Comparison of ENCODE assay signal across 11 cellular contexts in genomic region chrX:136214551-136214950, GRCh38. TPM values are rescaled to one million over a fixed set of nuclear protein-coding genes. Genes with fewer than 3 reads are reported as not detected.
DNase-seq lines count a peak whose midpoint lies in the region; ATAC-seq, FAIRE-seq and TF ChIP-seq lines count a peak whose summit lies in the region.
"Had no signal": no experiment of that assay in that cellular context is flagged by ENCODE, and none has a peak within 500 bp of the region (broad histone marks: within the 10 kb centered on the region; RNA-seq: fewer than 3 reads in every experiment).

No MANE protein-coding gene starts in this region.

- H3K36me3 ChIP-seq in HEK293 (ENCODE audit: control insufficient read depth in 2 of 2, insufficient read depth in 1 of 2, low read length in 2 of 2) (peaks cover 3 to 44% of the 10 kb centered on the region in 2 experiments), astrocyte (ENCODE audit: insufficient read depth, low read length) (peaks cover 12% of the 10 kb centered on the region), tibial artery (peaks cover 5 to 9% (median 8%) of the 10 kb centered on the region in 3 donors)

- DNase-seq in astrocyte (ENCODE audit: low read depth) (peak; percentile 83), left kidney (ENCODE audit: low read depth, low spot score) (peak; percentile 12), tibial artery (no peak)
- no peak for DNase-seq in activated CD4-positive, alpha-beta T cell treated with anti-CD3 and anti-CD28 coated beads for 4 hours
- no peak for DNase-seq in activated T-cell treated with anti-CD3 and anti-CD28 coated beads, Interleukin-2, amount 50 U/mL, for 72 hours
- no peak for DNase-seq in NK-92 treated with Interleukin-12 subunit alpha and Interleukin-12 subunit beta, amount 100 ng/mL, for 24 hours (lab: John Stamatoyannopoulos, UW)
- DNase-seq: hippocampal formation, posterior cingulate gyrus had no signal

- no peaks in the 10 kb centered on the region for H3K9me3 ChIP-seq in HEK293 (ENCODE audit: control insufficient read depth, insufficient read depth, low read depth, low read length)
- no peaks in the 10 kb centered on the region for H3K9me3 ChIP-seq in astrocyte (ENCODE audit: insufficient read depth, low read depth, low read length)
- H3K9me3 ChIP-seq in tibial artery, result no peaks in the 10 kb centered on the region

- no peak overlapping the region for H3K4me3 Mint-ChIP-seq in astrocyte (ENCODE audit: unreplicated experiment)
- H3K4me3 Mint-ChIP-seq in activated T-cell treated with anti-CD3 and anti-CD28 coated beads, Interleukin-2, amount 50 U/mL, for 72 hours, result no peak overlapping the region

- peak; percentile 100 for FAIRE-seq in astrocyte (lab: Jason Lieb, UNC)
- FAIRE-seq: GM12878 had no signal

- H3K79me2 ChIP-seq in astrocyte (ENCODE audit: insufficient read depth, low read length), result no peaks in the 10 kb centered on the region

- H3K27me3 ChIP-seq in astrocyte (ENCODE audit: insufficient read depth, low read length) (no peaks in the 10 kb centered on the region), tibial artery (no peaks in the 10 kb centered on the region)

- H3K4me3 ChIP-seq in HEK293 (ENCODE audit: low read depth, low read length) (no peak overlapping the region), astrocyte (ENCODE audit: insufficient read depth, low read depth, low read length) (no peak overlapping the region), tibial artery (no peak overlapping the region)
- H3K4me3 ChIP-seq: GM12878 had no signal

- no peak overlapping the region for H2AFZ ChIP-seq in astrocyte (ENCODE audit: low read depth, low read length)

- POLR2A ChIA-PET in HEK293 (lab: Yijun Ruan, JAX), result interaction anchor here (0.6 kb wide), 2 partner anchors 82 to 156 kb away, joined by 5 to 6 read pairs; no protein-coding TSS in a partner anchor

- H3K27ac ChIP-seq in HEK293 (ENCODE audit: extremely low read depth, low read depth, low read length) (no peak overlapping the region), astrocyte (ENCODE audit: low read depth, low read length) (peak overlapping the region; percentile 73), tibial artery (peak overlapping the region; percentile 54 to 81)

- H3K9me3 Mint-ChIP-seq in astrocyte (ENCODE audit: unreplicated experiment), result peaks cover 2% of the 10 kb centered on the region
- H3K9me3 Mint-ChIP-seq in activated T-cell treated with anti-CD3 and anti-CD28 coated beads, Interleukin-2, amount 50 U/mL, for 72 hours, result no peaks in the 10 kb centered on the region
- H3K9me3 Mint-ChIP-seq: activated naive CD4-positive, alpha-beta T cell treated with anti-CD3 and anti-CD28 coated beads, Interleukin-2, amount 50 U/mL, for 72 hours had no signal

- TF ChIP-seq CTCF in HEK293 (tag by site-specific recombination; IDR thresholded peaks at IDR 0.05), result no peak
- no peak for TF ChIP-seq CTCF in astrocyte (IDR thresholded peaks at IDR 0.05; ENCODE audit: insufficient read depth, low read depth, low read length)
- TF ChIP-seq CTCF in tibial artery (IDR thresholded peaks at IDR 0.05), result no peak

- H3K9ac ChIP-seq in astrocyte (ENCODE audit: low read length), result peak overlapping the region; percentile 41

- ATAC-seq in activated T-cell treated with anti-CD3 and anti-CD28 coated beads, Interleukin-2, amount 50 U/mL, for 72 hours (replicated peaks in 1 of 2), result no peak
- ATAC-seq: activated naive CD4-positive, alpha-beta T cell treated with anti-CD3 and anti-CD28 coated beads, Interleukin-2, amount 50 U/mL, for 72 hours; GM12878 had no signal

- H3K27ac Mint-ChIP-seq in astrocyte (ENCODE audit: unreplicated experiment), result peak overlapping the region; percentile 97
- no peak overlapping the region for H3K27ac Mint-ChIP-seq in activated T-cell treated with anti-CD3 and anti-CD28 coated beads, Interleukin-2, amount 50 U/mL, for 72 hours

- peaks cover 5% of the 10 kb centered on the region for H3K36me3 Mint-ChIP-seq in astrocyte (ENCODE audit: low read depth, unreplicated experiment)
- H3K36me3 Mint-ChIP-seq in activated T-cell treated with anti-CD3 and anti-CD28 coated beads, Interleukin-2, amount 50 U/mL, for 72 hours (ENCODE audit: insufficient read depth in 2 of 2), result no peaks in the 10 kb centered on the region
- H3K36me3 Mint-ChIP-seq: activated naive CD4-positive, alpha-beta T cell treated with anti-CD3 and anti-CD28 coated beads, Interleukin-2, amount 50 U/mL, for 72 hours had no signal

- H3K4me1 ChIP-seq in HEK293 (ENCODE audit: control insufficient read depth, insufficient read depth, low read length) (no peaks in the 10 kb centered on the region), astrocyte (ENCODE audit: insufficient read depth, low read length) (peaks cover 18% of the 10 kb centered on the region), tibial artery (peaks cover 0 to 44% (median 3%) of the 10 kb centered on the region in 4 donors)

- CTCF ChIA-PET in HEK293 (lab: Yijun Ruan, JAX), result interaction anchor here (0.6 to 2.4 kb wide), 4 partner anchors 52 to 292 kb away, joined by 3 to 12 read pairs (median 4); no protein-coding TSS in a partner anchor

- intact Hi-C loops in tibial artery (cut with DNase I; ENCODE audit: low total_unique reads), result loop anchor here (5.0 kb wide), 1 partner anchor 187 kb away; no protein-coding TSS in a partner anchor

- H3K4me1 Mint-ChIP-seq in astrocyte (ENCODE audit: low read depth, unreplicated experiment), result peaks cover 20% of the 10 kb centered on the region
- no peaks in the 10 kb centered on the region for H3K4me1 Mint-ChIP-seq in activated T-cell treated with anti-CD3 and anti-CD28 coated beads, Interleukin-2, amount 50 U/mL, for 72 hours (ENCODE audit: low read depth)

- H3K27me3 Mint-ChIP-seq in astrocyte (ENCODE audit: low read depth, unreplicated experiment), result no peaks in the 10 kb centered on the region
- H3K27me3 Mint-ChIP-seq in activated T-cell treated with anti-CD3 and anti-CD28 coated beads, Interleukin-2, amount 50 U/mL, for 72 hours (ENCODE audit: low read depth), result peaks cover 7% of the 10 kb centered on the region

- H4K20me1 ChIP-seq in astrocyte (ENCODE audit: insufficient read depth, low read length), result no peaks in the 10 kb centered on the region

- H3K4me2 ChIP-seq in astrocyte (ENCODE audit: low read length), result peak overlapping the region; percentile 69

TF ChIP-seq in HEK293, 187 proteins besides CTCF, POLR2A, EP300 and RAD21:
- TF ChIP-seq OSR2 (tag by site-specific recombination; IDR thresholded peaks at IDR 0.05) (no peak), KLF10 (tag by site-specific recombination; IDR thresholded peaks at IDR 0.05) (peak; percentile 62; the same call in 1 of the 2 replicates), ZNF785 (tag by site-specific recombination; IDR thresholded peaks at IDR 0.05) (no peak), ZNF610 (tag by site-specific recombination; IDR thresholded peaks at IDR 0.05; ENCODE audit: borderline replicate concordance) (no peak), ZNF629 (tag by site-specific recombination; IDR thresholded peaks at IDR 0.05) (peak; percentile 47; the same call in 1 of the 2 replicates)
TF ChIP-seq in HEK293: peak in this region for 2.

RNA-seq across cellular contexts. Expression of gene MAP7D3, which starts 36.6 kb away (rescaled TPM):
- 15.0 and 19.4 TPM in 2 replicates for total RNA-seq in astrocyte
- 10 to 100 TPM; 11.3 to 11.8 TPM for total RNA-seq in activated T-cell treated with anti-CD3 and anti-CD28 coated beads, Interleukin-2, amount 50 U/mL, for 72 hours

Comparison
In these comparisons a context has a peak if more than half of its experiments do, and no peak if none do; other contexts are left out.
1. DNase-seq: peak in astrocyte (single experiment) and left kidney (single experiment); none in tibial artery (0 of 2), activated CD4-positive, alpha-beta T cell treated with anti-CD3 and anti-CD28 coated beads for 4 hours (0 of 2), activated T-cell treated with anti-CD3 and anti-CD28 coated beads, Interleukin-2, amount 50 U/mL, for 72 hours (0 of 2) and NK-92 treated with Interleukin-12 subunit alpha and Interleukin-12 subunit beta, amount 100 ng/mL, for 24 hours (single experiment).